In the genomic region with DNA sequence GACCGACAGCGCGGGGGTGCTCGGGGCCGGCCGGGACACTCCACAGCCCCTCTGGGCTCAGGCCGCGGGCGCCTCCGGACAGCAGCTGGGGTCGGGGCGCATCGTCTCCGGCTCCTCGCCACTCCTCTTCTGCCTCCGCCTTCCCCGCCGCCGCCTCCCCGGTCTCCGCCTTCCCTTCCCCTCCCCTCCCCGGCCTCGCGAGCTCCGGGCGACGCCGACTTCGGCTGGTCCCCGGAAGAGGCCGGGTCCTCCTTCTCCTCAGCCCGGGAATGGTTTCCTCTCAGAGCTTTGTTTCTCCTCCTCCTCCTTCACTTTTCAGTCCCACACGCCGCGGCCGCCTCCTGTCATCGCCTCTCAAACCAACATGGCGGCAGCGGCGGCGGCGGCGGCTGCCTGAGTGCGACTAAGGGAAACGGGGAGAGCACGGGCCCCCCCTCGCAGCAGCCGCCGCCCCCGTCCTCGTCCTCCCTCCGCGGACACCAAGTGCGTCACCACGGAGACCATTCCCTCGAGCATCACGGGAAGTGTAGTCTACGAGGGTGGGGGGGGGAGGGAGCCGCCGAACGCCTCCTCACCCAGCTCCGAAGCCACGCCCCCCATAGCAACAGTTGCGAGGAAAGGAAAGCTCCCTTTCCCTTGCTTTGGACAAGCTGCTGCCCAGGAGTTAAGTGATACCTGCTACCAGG, we compare ENCODE assay signal across 8 cellular contexts. TPM values are rescaled to one million over a fixed set of nuclear protein-coding genes. Genes with fewer than 3 reads are reported as not detected.
A peak's percentile ranks its signal among the peaks of the same experiment; 100 is the strongest.
DNase-seq lines count a peak whose midpoint lies in the region; ATAC-seq, FAIRE-seq and TF ChIP-seq lines count a peak whose summit lies in the region.

Gene UBL3, minus strand, starts transcription at position 405 of the 686 bp plus-strand sequence. CDS start 1,079 bp downstream, outside the sequence.

- H3K36me3 ChIP-seq in cardiac muscle cell: no peaks in the 10 kb centered on the region
- no peaks in the 10 kb centered on the region for H3K36me3 ChIP-seq in pancreas
- no peaks in the 10 kb centered on the region for H3K36me3 ChIP-seq in thyroid gland

- H3K9me3 Mint-ChIP-seq in activated naive CD8-positive, alpha-beta T cell treated with anti-CD3 and anti-CD28 coated beads, Interleukin-2, amount 50 U/mL, for 24 hours: no peaks in the 10 kb centered on the region

- intact Hi-C loops in pancreas (cut with DNase I): no loop called here
- intact Hi-C loops in thyroid gland (cut with DNase I): loop anchor here (10.0 kb wide), 2 partner anchors 74 to 264 kb away; no protein-coding TSS in a partner anchor

- peak; percentile 94 for ATAC-seq in HG02798 (IDR thresholded peaks at IDR 0.05; ENCODE audit: poor library complexity, unreplicated experiment)
- peak; percentile 88 for ATAC-seq in activated naive CD8-positive, alpha-beta T cell treated with anti-CD3 and anti-CD28 coated beads, Interleukin-2, amount 50 U/mL, for 24 hours
- peak; percentile 88 to 93 (median 90) for ATAC-seq in pancreas

- H3K4me1 ChIP-seq in cardiac muscle cell (ENCODE audit: low read depth) (peaks cover 17% of the 10 kb centered on the region), pancreas (peaks cover 0 to 11% (median 7%) of the 10 kb centered on the region in 3 donors), thyroid gland (peaks cover 0 to 11% of the 10 kb centered on the region in 2 donors)

- FAIRE-seq in GM12891 (lab: Jason Lieb, UNC): peak; percentile 81
- FAIRE-seq in pancreas (lab: Jason Lieb, UNC): no peak

- peak within 1 kb of the TSS; percentile 91 for H3K27ac Mint-ChIP-seq in activated naive CD8-positive, alpha-beta T cell treated with anti-CD3 and anti-CD28 coated beads, Interleukin-2, amount 50 U/mL, for 24 hours

- DNase-seq in GM12891 (ENCODE audit: insufficient read length, low spot score) (peak; percentile 84), NCI-H1436 (lab: John Stamatoyannopoulos, UW) (peak; percentile 86), SW480 (ENCODE audit: low spot score) (peak; percentile 96), cardiac muscle cell (ENCODE audit: low read depth in 1 of 2, low spot score in 1 of 2) (peak; percentile 97 to 98), pancreas (peak; percentile 96 to 98 (median 97)), thyroid gland (peak; percentile 98)
- peak; percentile 91 for DNase-seq in activated naive CD8-positive, alpha-beta T cell treated with anti-CD3 and anti-CD28 coated beads, Interleukin-2, amount 50 U/mL, for 24 hours

- no peaks in the 10 kb centered on the region for H3K36me3 Mint-ChIP-seq in activated naive CD8-positive, alpha-beta T cell treated with anti-CD3 and anti-CD28 coated beads, Interleukin-2, amount 50 U/mL, for 24 hours (ENCODE audit: low read depth)

- H3K4me3 Mint-ChIP-seq in activated naive CD8-positive, alpha-beta T cell treated with anti-CD3 and anti-CD28 coated beads, Interleukin-2, amount 50 U/mL, for 24 hours: peak within 1 kb of the TSS; percentile 98

- TF ChIP-seq CTCF in cardiac muscle cell (IDR thresholded peaks at IDR 0.05; ENCODE audit: low read depth, low read length) (no peak), pancreas (IDR thresholded peaks at IDR 0.05) (no peak), thyroid gland (IDR thresholded peaks at IDR 0.05) (peak in 1 of 6 experiments; percentile 7)

- H3K27ac ChIP-seq in cardiac muscle cell (peak within 1 kb of the TSS; percentile 93), pancreas (peak within 1 kb of the TSS; percentile 96 to 98 (median 98)), thyroid gland (peak within 1 kb of the TSS; percentile 99 to 100 (median 99))

- H3K9me3 ChIP-seq in cardiac muscle cell (ENCODE audit: low read depth): no peaks in the 10 kb centered on the region
- H3K9me3 ChIP-seq in pancreas: no peaks in the 10 kb centered on the region
- H3K9me3 ChIP-seq in thyroid gland: no peaks in the 10 kb centered on the region

- no peaks in the 10 kb centered on the region for H3K27me3 ChIP-seq in cardiac muscle cell
- no peaks in the 10 kb centered on the region for H3K27me3 ChIP-seq in pancreas
- no peaks in the 10 kb centered on the region for H3K27me3 ChIP-seq in thyroid gland

- TF ChIP-seq POLR2A in GM12891 (IDR thresholded peaks at IDR 0.05; ENCODE audit: low read depth, low read length): peak; percentile 52; the same call in 1 of the 2 replicates
- peak; percentile 44 to 92 for TF ChIP-seq POLR2A in thyroid gland (IDR thresholded peaks at IDR 0.05)

- no peaks in the 10 kb centered on the region for H3K27me3 Mint-ChIP-seq in activated naive CD8-positive, alpha-beta T cell treated with anti-CD3 and anti-CD28 coated beads, Interleukin-2, amount 50 U/mL, for 24 hours

- WGBS in pancreas, 2 donors: 0% methylated on average over 50 to 64 of the region's 64 CpGs
- WGBS in thyroid gland, 2 donors: 1% methylated on average over 41 to 60 of the region's 64 CpGs

- H3K4me1 Mint-ChIP-seq in activated naive CD8-positive, alpha-beta T cell treated with anti-CD3 and anti-CD28 coated beads, Interleukin-2, amount 50 U/mL, for 24 hours: peaks cover 45% of the 10 kb centered on the region

- H3K4me3 ChIP-seq in cardiac muscle cell (peak within 1 kb of the TSS; percentile 97), pancreas (peak within 1 kb of the TSS; percentile 47 to 93 (median 74)), thyroid gland (replicated peaks in 1 of 3) (peak within 1 kb of the TSS; percentile 38 to 77 (median 54))

TF ChIP-seq in GM12891, 5 proteins besides CTCF, POLR2A, EP300 and RAD21:
- TF ChIP-seq POU2F2 (IDR thresholded peaks at IDR 0.05; ENCODE audit: low read depth, low read length): no peak
- TF ChIP-seq TAF1 (IDR thresholded peaks at IDR 0.05; ENCODE audit: low read depth, low read length): 0 out of 2 replicates have a peak, but pooled peaks have one; percentile 38

RNA-seq across cellular contexts. Expression of gene UBL3, which starts in this region (rescaled TPM):
- polyA plus RNA-seq in GM12891 (2012; ENCODE audit: low read depth, missing spikeins): 6.2 TPM
- 14.7 and 16.3 TPM in 2 replicates for total RNA-seq in cardiac muscle cell
- 19.2 and 21.3 TPM in 2 replicates for polyA plus RNA-seq in cardiac muscle cell
- 10 to 100 TPM; 18.8 to 31.5 (median 23.1) TPM for total RNA-seq in pancreas
- 10 to 100 TPM in 1 of 2 donors, 1 to 10 TPM in 1; 9.7 to 25.9 TPM for polyA plus RNA-seq in pancreas
- 10 to 100 TPM; 59.0 to 79.0 (median 65.1) TPM for total RNA-seq in thyroid gland

Comparison
In these comparisons a context has a peak if more than half of its experiments do, and no peak if none do; other contexts are left out.
1. Peak in every context shown above with its lines: DNase-seq, ATAC-seq, H3K4me3 ChIP-seq and H3K27ac ChIP-seq.